Comparison of ENCODE assay signal across 25 cellular contexts in the genomic region with DNA sequence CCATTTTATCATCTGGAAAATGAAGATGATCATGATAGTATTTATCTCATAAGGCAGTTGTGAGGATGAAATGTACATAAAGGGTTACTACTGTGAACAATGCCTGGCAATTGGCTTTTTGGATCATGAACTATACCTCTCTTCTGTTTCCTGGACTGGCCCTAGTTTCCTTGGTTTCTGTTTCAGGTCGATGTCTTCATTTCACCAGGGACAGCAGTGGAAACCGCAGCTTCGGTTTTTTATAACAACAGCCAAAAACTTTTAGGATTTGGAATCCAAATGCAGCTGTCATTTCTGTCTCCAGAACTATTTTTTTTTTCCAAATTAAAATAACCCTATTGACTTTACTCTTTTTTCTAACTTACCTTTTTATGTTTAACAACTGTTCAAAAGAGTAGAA.
DNase-seq lines count a peak whose midpoint lies in the region; ATAC-seq, FAIRE-seq and TF ChIP-seq lines count a peak whose summit lies in the region.
"Had no signal": no experiment of that assay in that cellular context is flagged by ENCODE, and none has a peak within 500 bp of the region (broad histone marks: within the 10 kb centered on the region; RNA-seq: fewer than 3 reads in every experiment).

No MANE protein-coding gene starts in this region.

- no peak for FAIRE-seq in GM12892 (lab: Jason Lieb, UNC)
- FAIRE-seq: D721Med had no signal

- H3K4me3 ChIP-seq in breast epithelium = no peak overlapping the region
- H3K4me3 ChIP-seq in fibroblast of mammary gland (ENCODE audit: control insufficient read depth, low read depth, low read length) = no peak overlapping the region
- H3K4me3 ChIP-seq: coronary artery, left lung had no signal

- peaks cover 0 to 4% of the 10 kb centered on the region in 2 donors for H3K4me1 ChIP-seq in breast epithelium
- H3K4me1 ChIP-seq: left lung had no signal

- POLR2A ChIA-PET in MCF 10A (lab: Yijun Ruan, JAX) = interaction anchor here (0.7 kb wide), 1 partner anchor 417 kb away, joined by 3 read pairs; no protein-coding TSS in a partner anchor
- POLR2A ChIA-PET in WTC11 (lab: Charles Lee) = no interaction called here

- DNase-seq in breast epithelium (ENCODE audit: low spot score in 2 of 2) = no peak
- no peak for DNase-seq in MCF 10A (ENCODE audit: unreplicated experiment)
- no peak for DNase-seq in WTC11 (ENCODE audit: low spot score)
- peak; percentile 48 for DNase-seq in fibroblast of mammary gland (ENCODE audit: low read depth)
- peak; percentile 54 for DNase-seq in stromal cell of bone marrow (ENCODE audit: low read depth)
- no peak for DNase-seq in NCI-H226
- no peak for DNase-seq in GM12892 (ENCODE audit: insufficient read length)
- DNase-seq: activated CD8-positive, alpha-beta memory T cell treated with anti-CD3 and anti-CD28 coated beads for 24 hours; activated naive CD4-positive, alpha-beta T cell treated with anti-CD3 and anti-CD28 coated beads, Interleukin-2, amount 50 U/mL, for 16 hours; activated T-cell treated with anti-CD3 and anti-CD28 coated beads, Interleukin-2, amount 50 U/mL, for 72 hours; left lung; NCI-H1694 treated with DMSO at 0.1 percent for 48 hours; NCI-H82; occipital lobe; SK-N-SH; stimulated activated CD4-positive, alpha-beta T cell treated with anti-CD3 and anti-CD28 coated beads, Interleukin-2, amount 100 ng/mL, for 48 hours; T-helper 9 cell; trophoblast cell had no signal

- no TSS peak for BruUV-seq in MCF 10A (replicated peaks; lab: Mats Ljungman, UMichigan)

- no peak overlapping the region for H3K27ac Mint-ChIP-seq in MCF 10A (ENCODE audit: low read depth, unreplicated experiment)
- H3K27ac Mint-ChIP-seq in WTC11 = peak overlapping the region; percentile 47; the same call in 1 of the 2 replicates
- H3K27ac Mint-ChIP-seq: activated T-cell treated with anti-CD3 and anti-CD28 coated beads, Interleukin-2, amount 50 U/mL, for 72 hours; stimulated activated naive CD8-positive, alpha-beta T cell treated with anti-CD3 and anti-CD28 coated beads, Interleukin-15, Interleukin-2, amounts not matched to agents 100 ng/mL and 50 ng/mL, for 24 hours had no signal

- no peak for TF ChIP-seq POLR2A in breast epithelium (IDR thresholded peaks at IDR 0.05)
- no peak for TF ChIP-seq POLR2A in GM12892 (IDR thresholded peaks at IDR 0.05; ENCODE audit: low read depth, low read length)

- no peaks in the 10 kb centered on the region for H3K9me3 ChIP-seq in breast epithelium
- H3K9me3 ChIP-seq: left lung, SK-N-SH had no signal

- H3K4me1 Mint-ChIP-seq in MCF 10A (ENCODE audit: insufficient read depth, unreplicated experiment) (peaks cover 10% of the 10 kb centered on the region), WTC11 (peaks cover 71% of the 10 kb centered on the region)

- CTCF ChIA-PET in MCF 10A (lab: Yijun Ruan, JAX) = no interaction called here
- CTCF ChIA-PET in WTC11 (lab: Charles Lee) = no interaction called here

- no peaks in the 10 kb centered on the region for H3K36me3 ChIP-seq in breast epithelium
- H3K36me3 ChIP-seq: left lung had no signal

- no peak overlapping the region for H3K4me3 Mint-ChIP-seq in MCF 10A (ENCODE audit: unreplicated experiment)
- no peak overlapping the region for H3K4me3 Mint-ChIP-seq in WTC11
- H3K4me3 Mint-ChIP-seq: activated T-cell treated with anti-CD3 and anti-CD28 coated beads, Interleukin-2, amount 50 U/mL, for 72 hours; stimulated activated naive CD8-positive, alpha-beta T cell treated with anti-CD3 and anti-CD28 coated beads, Interleukin-15, Interleukin-2, amounts not matched to agents 100 ng/mL and 50 ng/mL, for 24 hours had no signal

- no peaks in the 10 kb centered on the region for H3K27me3 Mint-ChIP-seq in MCF 10A (ENCODE audit: insufficient read depth, unreplicated experiment)
- no peaks in the 10 kb centered on the region for H3K27me3 Mint-ChIP-seq in WTC11 (ENCODE audit: low read depth)
- H3K27me3 Mint-ChIP-seq: stimulated activated naive CD8-positive, alpha-beta T cell treated with anti-CD3 and anti-CD28 coated beads, Interleukin-15, Interleukin-2, amounts not matched to agents 100 ng/mL and 50 ng/mL, for 24 hours had no signal

- no peaks in the 10 kb centered on the region for H3K27me3 ChIP-seq in breast epithelium
- H3K27me3 ChIP-seq: left lung had no signal

- TF ChIP-seq CTCF in breast epithelium (IDR thresholded peaks at IDR 0.05) = no peak
- no peak for TF ChIP-seq CTCF in MCF 10A (IDR thresholded peaks at IDR 0.05; ENCODE audit: unreplicated experiment)
- no peak for TF ChIP-seq CTCF in WTC11 (IDR thresholded peaks at IDR 0.05)
- no peak for TF ChIP-seq CTCF in fibroblast of mammary gland (conservative IDR thresholded peaks at IDR 0.05; ENCODE audit: control insufficient read depth, insufficient read depth, low read depth, low read length)

- H3K9me3 Mint-ChIP-seq in MCF 10A (ENCODE audit: unreplicated experiment) (no peaks in the 10 kb centered on the region), WTC11 (no peaks in the 10 kb centered on the region; the same call in 1 of the 2 replicates)

- H3K27ac ChIP-seq in breast epithelium = peak overlapping the region; percentile 2 to 54
- H3K27ac ChIP-seq: 22Rv1, C4-2B, coronary artery, left lung had no signal

- intact Hi-C loops in breast epithelium (cut with DNase I; ENCODE audit: low total_unique reads) = no loop called here
- intact Hi-C loops in MCF 10A (cut with micrococcal nuclease) = no loop called here

- ATAC-seq in WTC11 (no peak), GM19455 (IDR thresholded peaks at IDR 0.05; ENCODE audit: unreplicated experiment) (no peak)
- ATAC-seq: activated T-cell treated with anti-CD3 and anti-CD28 coated beads, Interleukin-2, amount 50 U/mL, for 72 hours; left lung; right cardiac atrium had no signal

- H3K36me3 Mint-ChIP-seq in MCF 10A (ENCODE audit: insufficient read depth, unreplicated experiment) = no peaks in the 10 kb centered on the region
- H3K36me3 Mint-ChIP-seq in WTC11 = no peaks in the 10 kb centered on the region

TF ChIP-seq in WTC11, 78 proteins besides CTCF, POLR2A, EP300 and RAD21:
- TF ChIP-seq, protein P1, sequence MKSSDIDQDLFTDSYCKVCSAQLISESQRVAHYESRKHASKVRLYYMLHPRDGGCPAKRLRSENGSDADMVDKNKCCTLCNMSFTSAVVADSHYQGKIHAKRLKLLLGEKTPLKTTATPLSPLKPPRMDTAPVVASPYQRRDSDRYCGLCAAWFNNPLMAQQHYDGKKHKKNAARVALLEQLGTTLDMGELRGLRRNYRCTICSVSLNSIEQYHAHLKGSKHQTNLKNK (CRISPR knock-in tag; IDR thresholded peaks at IDR 0.05) = no peak
- TF ChIP-seq JUN (CRISPR knock-in tag; IDR thresholded peaks at IDR 0.05) = no peak
- no peak for TF ChIP-seq ATF1 (CRISPR knock-in tag; IDR thresholded peaks at IDR 0.05)
- TF ChIP-seq, protein P2, sequence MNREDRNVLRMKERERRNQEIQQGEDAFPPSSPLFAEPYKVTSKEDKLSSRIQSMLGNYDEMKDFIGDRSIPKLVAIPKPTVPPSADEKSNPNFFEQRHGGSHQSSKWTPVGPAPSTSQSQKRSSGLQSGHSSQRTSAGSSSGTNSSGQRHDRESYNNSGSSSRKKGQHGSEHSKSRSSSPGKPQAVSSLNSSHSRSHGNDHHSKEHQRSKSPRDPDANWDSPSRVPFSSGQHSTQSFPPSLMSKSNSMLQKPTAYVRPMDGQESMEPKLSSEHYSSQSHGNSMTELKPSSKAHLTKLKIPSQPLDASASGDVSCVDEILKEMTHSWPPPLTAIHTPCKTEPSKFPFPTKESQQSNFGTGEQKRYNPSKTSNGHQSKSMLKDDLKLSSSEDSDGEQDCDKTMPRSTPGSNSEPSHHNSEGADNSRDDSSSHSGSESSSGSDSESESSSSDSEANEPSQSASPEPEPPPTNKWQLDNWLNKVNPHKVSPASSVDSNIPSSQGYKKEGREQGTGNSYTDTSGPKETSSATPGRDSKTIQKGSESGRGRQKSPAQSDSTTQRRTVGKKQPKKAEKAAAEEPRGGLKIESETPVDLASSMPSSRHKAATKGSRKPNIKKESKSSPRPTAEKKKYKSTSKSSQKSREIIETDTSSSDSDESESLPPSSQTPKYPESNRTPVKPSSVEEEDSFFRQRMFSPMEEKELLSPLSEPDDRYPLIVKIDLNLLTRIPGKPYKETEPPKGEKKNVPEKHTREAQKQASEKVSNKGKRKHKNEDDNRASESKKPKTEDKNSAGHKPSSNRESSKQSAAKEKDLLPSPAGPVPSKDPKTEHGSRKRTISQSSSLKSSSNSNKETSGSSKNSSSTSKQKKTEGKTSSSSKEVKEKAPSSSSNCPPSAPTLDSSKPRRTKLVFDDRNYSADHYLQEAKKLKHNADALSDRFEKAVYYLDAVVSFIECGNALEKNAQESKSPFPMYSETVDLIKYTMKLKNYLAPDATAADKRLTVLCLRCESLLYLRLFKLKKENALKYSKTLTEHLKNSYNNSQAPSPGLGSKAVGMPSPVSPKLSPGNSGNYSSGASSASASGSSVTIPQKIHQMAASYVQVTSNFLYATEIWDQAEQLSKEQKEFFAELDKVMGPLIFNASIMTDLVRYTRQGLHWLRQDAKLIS (CRISPR knock-in tag; IDR thresholded peaks at IDR 0.05; ENCODE audit: borderline replicate concordance) = no peak
- TF ChIP-seq, protein P3, sequence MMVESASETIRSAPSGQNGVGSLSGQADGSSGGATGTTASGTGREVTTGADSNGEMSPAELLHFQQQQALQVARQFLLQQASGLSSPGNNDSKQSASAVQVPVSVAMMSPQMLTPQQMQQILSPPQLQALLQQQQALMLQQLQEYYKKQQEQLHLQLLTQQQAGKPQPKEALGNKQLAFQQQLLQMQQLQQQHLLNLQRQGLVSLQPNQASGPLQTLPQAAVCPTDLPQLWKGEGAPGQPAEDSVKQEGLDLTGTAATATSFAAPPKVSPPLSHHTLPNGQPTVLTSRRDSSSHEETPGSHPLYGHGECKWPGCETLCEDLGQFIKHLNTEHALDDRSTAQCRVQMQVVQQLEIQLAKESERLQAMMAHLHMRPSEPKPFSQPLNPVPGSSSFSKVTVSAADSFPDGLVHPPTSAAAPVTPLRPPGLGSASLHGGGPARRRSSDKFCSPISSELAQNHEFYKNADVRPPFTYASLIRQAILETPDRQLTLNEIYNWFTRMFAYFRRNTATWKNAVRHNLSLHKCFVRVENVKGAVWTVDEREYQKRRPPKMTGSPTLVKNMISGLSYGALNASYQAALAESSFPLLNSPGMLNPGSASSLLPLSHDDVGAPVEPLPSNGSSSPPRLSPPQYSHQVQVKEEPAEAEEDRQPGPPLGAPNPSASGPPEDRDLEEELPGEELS (CRISPR knock-in tag; IDR thresholded peaks at IDR 0.05) = no peak
- no peak for TF ChIP-seq NR2C2 (CRISPR knock-in tag; IDR thresholded peaks at IDR 0.05)

Comparison
In these comparisons a context has a peak if more than half of its experiments do, and no peak if none do; other contexts are left out.
1. DNase-seq: peak in fibroblast of mammary gland (single experiment) and stromal cell of bone marrow (single experiment); none in breast epithelium (0 of 2), MCF 10A (single experiment), WTC11 (single experiment), NCI-H226 (single experiment) and GM12892 (single experiment).